In genomic region chr3:186596568-186597287, GRCh38 we compare ENCODE assay signal across 21 cellular contexts. TPM values are rescaled to one million over a fixed set of nuclear protein-coding genes. Genes with fewer than 3 reads are reported as not detected.
DNase-seq lines count a peak whose midpoint lies in the region; ATAC-seq, FAIRE-seq and TF ChIP-seq lines count a peak whose summit lies in the region.
"Had no signal": no experiment of that assay in that cellular context is flagged by ENCODE, and none has a peak within 500 bp of the region (broad histone marks: within the 10 kb centered on the region; RNA-seq: fewer than 3 reads in every experiment).

No MANE protein-coding gene starts in this region.

- H3K4ac ChIP-seq in H1 (replicated peaks; ENCODE audit: insufficient read length, low read depth, low read length), result no peak overlapping the region

- DNase-seq in DMS79 (lab: John Stamatoyannopoulos, UW), result peak; percentile 74
- peak; percentile 41 for DNase-seq in NCI-H2107 (lab: John Stamatoyannopoulos, UW)
- no peak for DNase-seq in H1 (ENCODE audit: low read depth in 1 of 2, low spot score in 2 of 2)
- DNase-seq in lung (ENCODE audit: low spot score), result peak; percentile 67
- DNase-seq in NCI-H2227 treated with DMSO at 0.1 percent for 48 hours (lab: John Stamatoyannopoulos, UW), result no peak
- DNase-seq in NCI-H1694 (lab: John Stamatoyannopoulos, UW), result no peak
- no peak for DNase-seq in T-helper 2 cell treated with Interferon-gamma antibody and Interleukin-4, amounts not matched to agents 5 μg/mL and 100 μg/mL, for 36 hours (ENCODE audit: low spot score)
- no peak for DNase-seq in NCI-H526 treated with DMSO at 0.1 percent for 48 hours (lab: John Stamatoyannopoulos, UW)
- DNase-seq: AML-193; DND-41; NCI-H1436 treated with DMSO at 0.1 percent for 48 hours; NK-92 treated with Interleukin-12 subunit alpha and Interleukin-12 subunit beta, amount 100 ng/mL, for 24 hours had no signal

- H3K18ac ChIP-seq in H1 (ENCODE audit: extremely low read depth, low read length), result no peak overlapping the region

- H3K36me3 ChIP-seq in H1 (ENCODE audit: control insufficient read depth in 2 of 4, insufficient read depth in 4 of 4, low read length in 3 of 4) (no peaks in the 10 kb centered on the region), lung (ENCODE audit: control insufficient read depth in 2 of 2, insufficient read depth in 2 of 2, low read length in 2 of 2) (no peaks in the 10 kb centered on the region)
- H3K36me3 ChIP-seq: esophagus muscularis mucosa, SJSA1 had no signal

- H3K9me3 Mint-ChIP-seq in T-helper 2 cell treated with Interferon-gamma antibody and Interleukin-4, amounts not matched to agents 5 μg/mL and 100 μg/mL, for 36 hours, result no peaks in the 10 kb centered on the region
- H3K9me3 Mint-ChIP-seq: IgD-negative memory B cell had no signal

- no peak overlapping the region for H2BK15ac ChIP-seq in H1 (ENCODE audit: low read length)

- H3K27ac Mint-ChIP-seq in T-helper 2 cell treated with Interferon-gamma antibody and Interleukin-4, amounts not matched to agents 5 μg/mL and 100 μg/mL, for 36 hours, result no peak overlapping the region
- H3K27ac Mint-ChIP-seq: activated naive CD8-positive, alpha-beta T cell; IgD-negative memory B cell; progenitor cell of endocrine pancreas had no signal

- H3K4me3 ChIP-seq in H1 (ENCODE audit: extremely low read depth in 1 of 4, insufficient read depth in 2 of 4, low read depth in 3 of 4, low read length in 4 of 4), result no peak overlapping the region
- H3K4me3 ChIP-seq in lung, result no peak overlapping the region
- H3K4me3 ChIP-seq: esophagus muscularis mucosa, SJSA1 had no signal

- POLR2A ChIA-PET in H1 (lab: Charles Lee; ENCODE audit: partially characterized antibody), result interaction anchor here (1.0 to 10.2 kb wide), 4 partner anchors 18 to 191 kb away, joined by 3 to 85 read pairs (median 3); partner anchors contain the start of gene EIF4A2

- H3K4me1 ChIP-seq in H1 (replicated peaks in 1 of 4; ENCODE audit: control insufficient read depth in 3 of 4, insufficient read depth in 4 of 4, low read length in 3 of 4), result no peaks in the 10 kb centered on the region
- H3K4me1 ChIP-seq in lung (ENCODE audit: control insufficient read depth in 2 of 2, insufficient read depth in 2 of 2, low read length in 2 of 2), result peaks cover 0 to 2% of the 10 kb centered on the region in 2 donors
- H3K4me1 ChIP-seq: SJSA1 had no signal

- no peak overlapping the region for H3K9ac ChIP-seq in H1 (replicated peaks in 1 of 4; ENCODE audit: extremely low read depth in 1 of 4, low read depth in 3 of 4, low read length in 3 of 4)

- H3K23me2 ChIP-seq in H1 (ENCODE audit: low read depth, low read length), result no peaks in the 10 kb centered on the region

- H3K79me1 ChIP-seq in H1 (ENCODE audit: low read depth, low read length), result no peaks in the 10 kb centered on the region; the same call in 1 of the 2 replicates

- TF ChIP-seq RAD21 in H1 (IDR thresholded peaks at IDR 0.05 in 1 of 2, conservative IDR thresholded peaks at IDR 0.05 in 1 of 2; ENCODE audit: low read depth in 2 of 2, low read length in 2 of 2), result peak in 1 of 2 experiments; percentile 22; a peak in 1 of 4 replicates

- H3K14ac ChIP-seq in H1 (ENCODE audit: insufficient read length), result no peak overlapping the region

- H2BK20ac ChIP-seq in H1 (ENCODE audit: low read length), result no peak overlapping the region

- TF ChIP-seq EP300 in H1 (IDR thresholded peaks at IDR 0.05; ENCODE audit: borderline replicate concordance in 1 of 2, low read depth in 2 of 2, low read length in 2 of 2), result no peak

- H2BK120ac ChIP-seq in H1 (replicated peaks; ENCODE audit: low read depth, low read length), result no peak overlapping the region

- H3K27me3 Mint-ChIP-seq in T-helper 2 cell treated with Interferon-gamma antibody and Interleukin-4, amounts not matched to agents 5 μg/mL and 100 μg/mL, for 36 hours (ENCODE audit: low read depth), result peaks cover 14% of the 10 kb centered on the region
- H3K27me3 Mint-ChIP-seq: IgD-negative memory B cell had no signal

- no peak overlapping the region for H2BK12ac ChIP-seq in H1 (ENCODE audit: low read depth, low read length)

- H4K91ac ChIP-seq in H1 (replicated peaks; ENCODE audit: insufficient read length, low read length), result no peak overlapping the region

- H3K27me3 ChIP-seq in H1 (replicated peaks in 1 of 4; ENCODE audit: control insufficient read depth in 3 of 4, extremely low read depth in 1 of 4, insufficient read depth in 3 of 4, low read length in 3 of 4), result no peaks in the 10 kb centered on the region; a peak in 1 of 7 replicates
- no peaks in the 10 kb centered on the region for H3K27me3 ChIP-seq in lung (ENCODE audit: control insufficient read depth, insufficient read depth)
- H3K27me3 ChIP-seq: esophagus muscularis mucosa, SJSA1 had no signal

- H4K8ac ChIP-seq in H1 (ENCODE audit: extremely low read depth, insufficient read depth, low read length), result no peak overlapping the region

- TF ChIP-seq POLR2A in H1 (IDR thresholded peaks at IDR 0.05; ENCODE audit: control extremely low read depth in 1 of 2, low read depth in 2 of 2, low read length in 2 of 2), result no peak

- H2AK5ac ChIP-seq in H1 (ENCODE audit: low read depth, low read length), result no peak overlapping the region

- no peak overlapping the region for H3K4me3 Mint-ChIP-seq in T-helper 2 cell treated with Interferon-gamma antibody and Interleukin-4, amounts not matched to agents 5 μg/mL and 100 μg/mL, for 36 hours
- H3K4me3 Mint-ChIP-seq: activated naive CD8-positive, alpha-beta T cell had no signal

- H3K4me1 Mint-ChIP-seq in T-helper 2 cell treated with Interferon-gamma antibody and Interleukin-4, amounts not matched to agents 5 μg/mL and 100 μg/mL, for 36 hours (ENCODE audit: low read depth), result peaks cover 2% of the 10 kb centered on the region
- H3K4me1 Mint-ChIP-seq: IgD-negative memory B cell had no signal

- H3K4me2 ChIP-seq in H1 (ENCODE audit: insufficient read depth in 1 of 2, low read depth in 2 of 2, low read length in 2 of 2), result no peak overlapping the region

- H4K5ac ChIP-seq in H1 (ENCODE audit: insufficient read length, low read depth, low read length), result no peak overlapping the region

- H3K23ac ChIP-seq in H1 (ENCODE audit: insufficient read length), result no peak overlapping the region

- TF ChIP-seq CTCF in H1 (IDR thresholded peaks at IDR 0.05; ENCODE audit: control extremely low read depth in 1 of 3, insufficient read depth in 1 of 3, low read depth in 1 of 3, low read length in 3 of 3), result no peak
- no peak for TF ChIP-seq CTCF in lung (IDR thresholded peaks at IDR 0.05; ENCODE audit: control extremely low read depth, extremely low read depth)

- no peak overlapping the region for H2AFZ ChIP-seq in H1 (ENCODE audit: low read length)

- H3K79me2 ChIP-seq in H1 (ENCODE audit: control insufficient read depth in 1 of 2, insufficient read depth in 2 of 2, low read length in 2 of 2), result no peaks in the 10 kb centered on the region

- CTCF ChIA-PET in H1 (lab: Charles Lee; ENCODE audit: partially characterized antibody), result interaction anchor here (0.6 to 23.7 kb wide), 11 partner anchors 9 to 551 kb away, joined by 3 to 333 read pairs (median 3); partner anchors contain the start of gene AHSG

- peak; percentile 55 for FAIRE-seq in H1 (lab: Jason Lieb, UNC)
- FAIRE-seq: GM12892 had no signal

- H2BK5ac ChIP-seq in H1 (ENCODE audit: low read depth, low read length), result no peak overlapping the region

- no peaks in the 10 kb centered on the region for H3K9me3 ChIP-seq in H1 (ENCODE audit: insufficient read depth in 2 of 2, low read depth in 1 of 2, low read length in 1 of 2)
- no peaks in the 10 kb centered on the region for H3K9me3 ChIP-seq in lung (ENCODE audit: control insufficient read depth in 2 of 2, insufficient read depth in 1 of 2, low read length in 1 of 2)
- H3K9me3 ChIP-seq: esophagus muscularis mucosa, SJSA1 had no signal

- no peaks in the 10 kb centered on the region for H4K20me1 ChIP-seq in H1 (replicated peaks in 1 of 2; ENCODE audit: control insufficient read depth in 1 of 2, insufficient read depth in 2 of 2, low read length in 2 of 2)

- H3K27ac ChIP-seq in H1 (ENCODE audit: low read depth, low read length) (no peak overlapping the region), lung (ENCODE audit: low read depth in 1 of 2, low read length in 1 of 2) (no peak overlapping the region)
- H3K27ac ChIP-seq: esophagus muscularis mucosa, SJSA1 had no signal

- H3K56ac ChIP-seq in H1 (replicated peaks; ENCODE audit: insufficient read length, low read depth, low read length), result no peak overlapping the region

- WGBS in H1 (ENCODE audit: extremely low coverage in 1 of 2, insufficient coverage in 1 of 2, insufficient read length in 1 of 2, insufficient replicate concordance in 2 of 2, low coverage in 1 of 2, low lambda C conversion rate in 2 of 2, missing lambda C conversion rate in 1 of 2), 2 experiments, result 64% methylated on average over 17 of the region's 17 CpGs; no CpG with 5 or more reads in 1 of the 2 experiments
- 53 to 74% methylated on average over 17 of the region's 17 CpGs for WGBS in lung, 2 donors

- H3K36me3 Mint-ChIP-seq in T-helper 2 cell treated with Interferon-gamma antibody and Interleukin-4, amounts not matched to agents 5 μg/mL and 100 μg/mL, for 36 hours (ENCODE audit: low read depth), result no peaks in the 10 kb centered on the region
- H3K36me3 Mint-ChIP-seq: activated naive CD8-positive, alpha-beta T cell had no signal

- peak; percentile 67 for ATAC-seq in lung (ENCODE audit: insufficient read depth, low FRiP score)

RNA-seq across cellular contexts. Expression of gene AHSG, which starts 16.1 kb away (rescaled TPM):
- total RNA-seq in H1 (2021; fragmentation: NEBNext Ultra II Directional; extraction: Animal tissue kit (Norgen Biotek cat#: 25700)), result 0.78 and 1.1 TPM in 2 replicates
- polyA plus RNA-seq in H1 (2011; rRNA removed) (0.68 and 0.86 TPM in 2 replicates), lung (under 1 TPM in 1 of 2 donors, not detected in 1; 0.03 TPM)
- polyA plus RNA-seq in H1 (2011; cell fraction: cytosol; rRNA removed), result 2.4 TPM
- polyA plus RNA-seq in H1 (2011; cell fraction: nucleus; rRNA removed), result 0.47 TPM
- polyA plus RNA-seq in H1 (2012, experiment 1 of 2), result 0.46 to 1.1 TPM (median 0.57 TPM) in 4 replicates
- 0.46 TPM for polyA plus RNA-seq in H1 (2012, experiment 2 of 2)
- polyA plus RNA-seq in H1 (2013, experiment 1 of 2), result 0.69 TPM
- 0.61 TPM for polyA plus RNA-seq in H1 (2013, experiment 2 of 2)
- polyA minus RNA-seq in H1 (2011; rRNA and poly(A)+ RNA removed), result 0.46 TPM in 1 of 2 replicates, not detected in the other
- 0.66 TPM for polyA minus RNA-seq in H1 (2011; cell fraction: cytosol; rRNA and poly(A)+ RNA removed)
- 0.50 TPM for polyA minus RNA-seq in H1 (2011; cell fraction: nucleus; rRNA and poly(A)+ RNA removed)
- under 1 TPM; 0.20 to 0.92 TPM for total RNA-seq in lung
- total RNA-seq: chondrocyte, esophagus muscularis mucosa, mononuclear cell, SJSA1 had no signal
- polyA plus RNA-seq: IgD-negative memory B cell had no signal

RNA-seq across cellular contexts. Expression of gene DNAJB11, which starts 26.2 kb away (rescaled TPM):
- 63.9 and 67.7 TPM in 2 replicates for total RNA-seq in H1 (2021; fragmentation: NEBNext Ultra II Directional; extraction: Animal tissue kit (Norgen Biotek cat#: 25700))
- 14.3 and 14.6 TPM in 2 replicates for polyA plus RNA-seq in H1 (2011; rRNA removed)
- polyA plus RNA-seq in H1 (2011; cell fraction: cytosol; rRNA removed), result 31.5 TPM
- 10.7 TPM for polyA plus RNA-seq in H1 (2011; cell fraction: nucleus; rRNA removed)
- 49.6 to 72.3 TPM (median 56.3 TPM) in 4 replicates for polyA plus RNA-seq in H1 (2012, experiment 1 of 2)
- polyA plus RNA-seq in H1 (2012, experiment 2 of 2), result 20.4 TPM
- polyA plus RNA-seq in H1 (2013, experiment 1 of 2), result 96.2 TPM
- 134 TPM for polyA plus RNA-seq in H1 (2013, experiment 2 of 2)
- polyA minus RNA-seq in H1 (2011; rRNA and poly(A)+ RNA removed), result 8.2 and 8.8 TPM in 2 replicates
- polyA minus RNA-seq in H1 (2011; cell fraction: cytosol; rRNA and poly(A)+ RNA removed), result 20.0 TPM
- polyA minus RNA-seq in H1 (2011; cell fraction: nucleus; rRNA and poly(A)+ RNA removed), result 19.1 TPM
- total RNA-seq in lung, result 10 to 100 TPM; 46.1 to 57.6 TPM
- 100 to 1,000 TPM in 1 of 2 donors, 10 to 100 TPM in 1; 48.3 to 109 TPM for polyA plus RNA-seq in lung

RNA-seq across cellular contexts. Expression of gene TBCCD1, which starts 29.6 kb away (rescaled TPM):
- total RNA-seq in H1 (2021; fragmentation: NEBNext Ultra II Directional; extraction: Animal tissue kit (Norgen Biotek cat#: 25700)), result 13.4 and 13.9 TPM in 2 replicates
- polyA plus RNA-seq in H1 (2011; rRNA removed), result 8.4 and 11.3 TPM in 2 replicates
- 9.3 TPM for polyA plus RNA-seq in H1 (2011; cell fraction: cytosol; rRNA removed)
- polyA plus RNA-seq in H1 (2011; cell fraction: nucleus; rRNA removed), result 6.9 TPM
- 7.8 to 11.2 TPM (median 8.2 TPM) in 4 replicates for polyA plus RNA-seq in H1 (2012, experiment 1 of 2)
- polyA plus RNA-seq in H1 (2012, experiment 2 of 2), result 2.6 TPM
- 6.9 TPM for polyA plus RNA-seq in H1 (2013, experiment 1 of 2)
- 7.8 TPM for polyA plus RNA-seq in H1 (2013, experiment 2 of 2)
- polyA minus RNA-seq in H1 (2011; rRNA and poly(A)+ RNA removed), result 20.2 and 20.6 TPM in 2 replicates
- 6.9 TPM for polyA minus RNA-seq in H1 (2011; cell fraction: cytosol; rRNA and poly(A)+ RNA removed)
- polyA minus RNA-seq in H1 (2011; cell fraction: nucleus; rRNA and poly(A)+ RNA removed), result 10.5 TPM
- 10 to 100 TPM in 1 of 2 donors, 1 to 10 TPM in 1; 9.4 to 17.3 TPM for total RNA-seq in lung
- 1 to 10 TPM; 3.2 to 5.5 TPM for polyA plus RNA-seq in lung

RNA-seq across cellular contexts. Expression of gene FETUB, which starts 43.5 kb away (rescaled TPM):
- not detected in 2 replicates for total RNA-seq in H1 (2021; fragmentation: NEBNext Ultra II Directional; extraction: Animal tissue kit (Norgen Biotek cat#: 25700))
- 0.15 TPM in 1 of 2 replicates, not detected in the other for polyA plus RNA-seq in H1 (2011; rRNA removed)
- 0.09 TPM for polyA plus RNA-seq in H1 (2011; cell fraction: cytosol; rRNA removed)
- polyA plus RNA-seq in H1 (2011; cell fraction: nucleus; rRNA removed), result 0.19 TPM
- 0.10 to 0.25 TPM (median 0.19 TPM) in 4 replicates for polyA plus RNA-seq in H1 (2012, experiment 1 of 2)
- polyA plus RNA-seq in H1 (2012, experiment 2 of 2), result not detected
- not detected for polyA plus RNA-seq in H1 (2013, experiment 1 of 2)
- polyA plus RNA-seq in H1 (2013, experiment 2 of 2), result 0.07 TPM
- not detected in 2 replicates for polyA minus RNA-seq in H1 (2011; rRNA and poly(A)+ RNA removed)
- not detected for polyA minus RNA-seq in H1 (2011; cell fraction: cytosol; rRNA and poly(A)+ RNA removed)
- not detected for polyA minus RNA-seq in H1 (2011; cell fraction: nucleus; rRNA and poly(A)+ RNA removed)
- not detected for total RNA-seq in lung
- polyA plus RNA-seq in lung, result not detected
- total RNA-seq: chondrocyte, esophagus muscularis mucosa, mononuclear cell, progenitor cell of endocrine pancreas, SJSA1, urinary bladder had no signal
- polyA plus RNA-seq: IgD-negative memory B cell, urinary bladder had no signal

RNA-seq across cellular contexts. Expression of gene CRYGS, which starts 52.5 kb away (rescaled TPM):
- 0.90 and 1.8 TPM in 2 replicates for total RNA-seq in H1 (2021; fragmentation: NEBNext Ultra II Directional; extraction: Animal tissue kit (Norgen Biotek cat#: 25700))
- polyA plus RNA-seq in H1 (2011; rRNA removed) (1.3 and 1.5 TPM in 2 replicates), lung (1 to 10 TPM; 1.2 to 5.8 TPM)
- polyA plus RNA-seq in H1 (2011; cell fraction: cytosol; rRNA removed), result 1.6 TPM
- 4.5 TPM for polyA plus RNA-seq in H1 (2011; cell fraction: nucleus; rRNA removed)
- polyA plus RNA-seq in H1 (2012, experiment 1 of 2), result 1.3 to 2.0 TPM (median 1.7 TPM) in 4 replicates
- not detected for polyA plus RNA-seq in H1 (2012, experiment 2 of 2)
- 0.93 TPM for polyA plus RNA-seq in H1 (2013, experiment 1 of 2)
- polyA plus RNA-seq in H1 (2013, experiment 2 of 2), result 0.74 TPM
- polyA minus RNA-seq in H1 (2011; rRNA and poly(A)+ RNA removed), result 0.44 and 1.0 TPM in 2 replicates
- polyA minus RNA-seq in H1 (2011; cell fraction: cytosol; rRNA and poly(A)+ RNA removed), result not detected
- 5.2 TPM for polyA minus RNA-seq in H1 (2011; cell fraction: nucleus; rRNA and poly(A)+ RNA removed)
- total RNA-seq in lung, result 1 to 10 TPM; 2.5 to 3.2 TPM
- polyA plus RNA-seq: IgD-negative memory B cell had no signal

Comparison
In these comparisons a context has a peak if more than half of its experiments do, and no peak if none do; other contexts are left out.
1. DNase-seq: peak in DMS79 (single experiment), NCI-H2107 (single experiment) and lung (single experiment); none in H1 (0 of 2), NCI-H2227 treated with DMSO at 0.1 percent for 48 hours (single experiment), NCI-H1694 (single experiment), T-helper 2 cell treated with Interferon-gamma antibody and Interleukin-4, amounts not matched to agents 5 μg/mL and 100 μg/mL, for 36 hours (single experiment) and NCI-H526 treated with DMSO at 0.1 percent for 48 hours (single experiment).